In genomic region chr4:119211856-119212250, GRCh38 we compare ENCODE assay signal across 8 cellular contexts. TPM values are rescaled to one million over a fixed set of nuclear protein-coding genes. Genes with fewer than 3 reads are reported as not detected.
DNase-seq lines count a peak whose midpoint lies in the region; ATAC-seq and TF ChIP-seq lines count a peak whose summit lies in the region.

No MANE protein-coding gene starts in this region.

- peaks cover 35% of the 10 kb centered on the region for H3K4me1 ChIP-seq in foreskin keratinocyte

- peaks cover 2% of the 10 kb centered on the region for H3K9me3 Mint-ChIP-seq in activated T-cell treated with anti-CD3 and anti-CD28 coated beads, Interleukin-2, amount 50 U/mL, for 24 hours
- no peaks in the 10 kb centered on the region for H3K9me3 Mint-ChIP-seq in T-helper 2 cell treated with Interferon-gamma antibody and Interleukin-4, amounts not matched to agents 5 μg/mL and 100 μg/mL, for 36 hours

- TF ChIP-seq CTCF in foreskin keratinocyte (conservative IDR thresholded peaks at IDR 0.05) (no peak), retinal pigment epithelial cell (conservative IDR thresholded peaks at IDR 0.05; ENCODE audit: low read depth, low read length) (no peak)

- H3K27ac ChIP-seq in foreskin keratinocyte = peak overlapping the region; percentile 99

- H3K4me1 Mint-ChIP-seq in activated T-cell treated with anti-CD3 and anti-CD28 coated beads, Interleukin-2, amount 50 U/mL, for 24 hours (ENCODE audit: low read depth) = peaks cover 60% of the 10 kb centered on the region
- peaks cover 27% of the 10 kb centered on the region for H3K4me1 Mint-ChIP-seq in T-helper 2 cell treated with Interferon-gamma antibody and Interleukin-4, amounts not matched to agents 5 μg/mL and 100 μg/mL, for 36 hours (ENCODE audit: low read depth)

- H3K27me3 Mint-ChIP-seq in activated T-cell treated with anti-CD3 and anti-CD28 coated beads, Interleukin-2, amount 50 U/mL, for 24 hours = no peaks in the 10 kb centered on the region
- peaks cover 8% of the 10 kb centered on the region for H3K27me3 Mint-ChIP-seq in T-helper 2 cell treated with Interferon-gamma antibody and Interleukin-4, amounts not matched to agents 5 μg/mL and 100 μg/mL, for 36 hours (ENCODE audit: low read depth)

- H3K27ac Mint-ChIP-seq in activated T-cell treated with anti-CD3 and anti-CD28 coated beads, Interleukin-2, amount 50 U/mL, for 24 hours = peak overlapping the region; percentile 98
- peak overlapping the region; percentile 94 for H3K27ac Mint-ChIP-seq in T-helper 2 cell treated with Interferon-gamma antibody and Interleukin-4, amounts not matched to agents 5 μg/mL and 100 μg/mL, for 36 hours

- ATAC-seq in HG02938 (IDR thresholded peaks at IDR 0.05; ENCODE audit: unreplicated experiment) (peak; percentile 5), foreskin keratinocyte (no peak)

- H3K36me3 Mint-ChIP-seq in activated T-cell treated with anti-CD3 and anti-CD28 coated beads, Interleukin-2, amount 50 U/mL, for 24 hours (ENCODE audit: low read depth) = peaks cover 19% of the 10 kb centered on the region
- H3K36me3 Mint-ChIP-seq in T-helper 2 cell treated with Interferon-gamma antibody and Interleukin-4, amounts not matched to agents 5 μg/mL and 100 μg/mL, for 36 hours (ENCODE audit: low read depth) = no peaks in the 10 kb centered on the region

- no peaks in the 10 kb centered on the region for H3K27me3 ChIP-seq in foreskin keratinocyte

- H3K4me3 Mint-ChIP-seq in activated T-cell treated with anti-CD3 and anti-CD28 coated beads, Interleukin-2, amount 50 U/mL, for 24 hours = peak overlapping the region; percentile 93
- H3K4me3 Mint-ChIP-seq in T-helper 2 cell treated with Interferon-gamma antibody and Interleukin-4, amounts not matched to agents 5 μg/mL and 100 μg/mL, for 36 hours = peak overlapping the region; percentile 100

- no peak for DNase-seq in activated T-cell treated with anti-CD3 and anti-CD28 coated beads, Interleukin-2, amount 50 U/mL, for 24 hours
- DNase-seq in activated T-cell treated with anti-CD3 and anti-CD28 coated beads, Interleukin-2, amount 50 U/mL, for 48 hours = no peak
- no peak for DNase-seq in T-helper 2 cell treated with Interferon-gamma antibody and Interleukin-4, amounts not matched to agents 5 μg/mL and 100 μg/mL, for 36 hours (ENCODE audit: low spot score)
- DNase-seq in foreskin keratinocyte = no peak
- no peak for DNase-seq in retinal pigment epithelial cell (ENCODE audit: low read depth)
- no peak for DNase-seq in effector CD4-positive, alpha-beta T cell
- DNase-seq in SK-N-DZ (ENCODE audit: low spot score) = no peak

- H3K4me3 ChIP-seq in retinal pigment epithelial cell (ENCODE audit: low read length) = peak overlapping the region; percentile 88

RNA-seq across cellular contexts. Expression of gene USP53, which starts 0.7 kb away (rescaled TPM):
- total RNA-seq in foreskin keratinocyte = 22.7 and 24.5 TPM in 2 replicates
- polyA plus RNA-seq in foreskin keratinocyte = 3.0 and 4.3 TPM in 2 replicates
- polyA plus RNA-seq in SK-N-DZ (2014; cell fraction: cytosol; rRNA removed) = 2.8 and 3.2 TPM in 2 replicates
- polyA plus RNA-seq in SK-N-DZ (2014; cell fraction: nucleus; rRNA removed) = 5.3 and 5.5 TPM in 2 replicates
